In the genomic region with DNA sequence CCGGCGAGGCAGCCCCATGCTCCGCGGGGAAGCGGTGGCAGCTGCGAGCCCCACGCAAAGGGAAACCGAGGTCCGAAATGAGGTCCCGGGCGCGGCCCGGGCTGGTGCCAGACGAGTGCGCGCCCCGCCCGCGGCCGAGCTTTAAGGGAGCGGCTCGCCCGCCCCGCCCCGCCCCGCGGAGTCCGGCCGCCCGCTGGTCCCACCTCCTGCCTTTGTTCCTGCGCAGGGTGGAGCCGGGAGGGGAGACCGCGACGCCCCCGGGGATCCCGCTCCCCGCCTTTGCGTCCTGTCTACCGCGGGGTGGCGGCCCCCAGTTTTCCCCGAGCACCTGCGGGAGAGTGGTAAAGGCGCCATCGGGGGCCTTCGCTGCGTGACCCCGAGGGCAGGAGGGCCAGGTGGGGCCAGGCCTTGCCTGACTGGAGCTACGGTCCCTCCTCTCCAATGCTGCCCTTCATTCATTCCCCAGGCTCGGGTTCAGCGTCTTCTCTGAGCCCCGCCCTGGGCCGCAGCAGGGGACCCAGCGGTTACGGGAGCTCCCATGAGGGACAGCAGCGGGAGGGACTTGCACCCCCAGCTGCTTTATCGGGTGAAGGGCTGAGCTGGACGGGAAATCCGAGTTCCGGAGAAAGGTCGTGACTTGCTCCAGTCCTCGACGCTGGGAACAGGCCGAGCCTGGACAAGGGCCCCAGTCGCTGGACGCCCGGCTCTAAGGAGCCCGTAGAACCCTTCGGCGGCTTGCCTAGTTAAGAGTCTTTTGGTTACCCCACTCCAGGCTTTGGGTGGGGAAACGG, we compare ENCODE assay signal across 9 cellular contexts. TPM values are rescaled to one million over a fixed set of nuclear protein-coding genes. Genes with fewer than 3 reads are reported as not detected.
DNase-seq lines count a peak whose midpoint lies in the region; ATAC-seq and TF ChIP-seq lines count a peak whose summit lies in the region.
"Had no signal": no experiment of that assay in that cellular context is flagged by ENCODE, and none has a peak within 500 bp of the region (broad histone marks: within the 10 kb centered on the region; RNA-seq: fewer than 3 reads in every experiment).

A gene with protein sequence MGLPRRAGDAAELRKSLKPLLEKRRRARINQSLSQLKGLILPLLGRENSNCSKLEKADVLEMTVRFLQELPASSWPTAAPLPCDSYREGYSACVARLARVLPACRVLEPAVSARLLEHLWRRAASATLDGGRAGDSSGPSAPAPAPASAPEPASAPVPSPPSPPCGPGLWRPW (minus strand): TSS at position 117 of the 791 bp plus-strand sequence. CDS start 99 bp downstream, at position 18.

- H3K4me1 Mint-ChIP-seq in T-helper 1 cell treated with Interleukin-12 subunit alpha and Interleukin-12 subunit beta and Interleukin-4 antibody, amounts not matched to agents 30 μg/mL and 1 μg/mL, for 36 hours (ENCODE audit: low read depth): peaks cover 16% of the 10 kb centered on the region
- H3K4me1 Mint-ChIP-seq in activated naive CD8-positive, alpha-beta T cell treated with anti-CD3 and anti-CD28 coated beads, Interleukin-2, amount 10 ng/mL, durations not matched to agents 7 days and 5 days: peaks cover 2% of the 10 kb centered on the region
- H3K4me1 Mint-ChIP-seq in stimulated activated naive B cell treated with anti-CD40 and anti-IgM and Interleukin-4, amounts not matched to agents 10 μg/mL and 1 μg/mL and 100 μg/mL, for 72 hours: peaks cover 9 to 22% of the 10 kb centered on the region in 2 donors

- H3K27me3 ChIP-seq in uterus: peaks cover 13 to 41% of the 10 kb centered on the region in 2 donors

- peak; percentile 34 for ATAC-seq in activated naive CD8-positive, alpha-beta T cell treated with anti-CD3 and anti-CD28 coated beads, Interleukin-2, amount 10 ng/mL, durations not matched to agents 7 days and 5 days (ENCODE audit: low read depth)
- ATAC-seq in stimulated activated naive B cell treated with anti-CD40 and anti-IgM and Interleukin-4, amounts not matched to agents 10 μg/mL and 1 μg/mL and 100 μg/mL, for 72 hours (replicated peaks): no peak
- no peak for ATAC-seq in GM18519 (IDR thresholded peaks at IDR 0.05; ENCODE audit: low FRiP score, unreplicated experiment)

- intact Hi-C loops in uterus (cut with DNase I; ENCODE audit: low total_unique reads): no loop called here

- H3K4me1 ChIP-seq in uterus: peaks cover 0 to 33% of the 10 kb centered on the region in 2 donors

- H3K36me3 Mint-ChIP-seq in T-helper 1 cell treated with Interleukin-12 subunit alpha and Interleukin-12 subunit beta and Interleukin-4 antibody, amounts not matched to agents 30 μg/mL and 1 μg/mL, for 36 hours (ENCODE audit: low read depth): no peaks in the 10 kb centered on the region
- H3K36me3 Mint-ChIP-seq in activated naive CD8-positive, alpha-beta T cell treated with anti-CD3 and anti-CD28 coated beads, Interleukin-2, amount 10 ng/mL, durations not matched to agents 7 days and 5 days: no peaks in the 10 kb centered on the region
- no peaks in the 10 kb centered on the region for H3K36me3 Mint-ChIP-seq in stimulated activated naive B cell treated with anti-CD40 and anti-IgM and Interleukin-4, amounts not matched to agents 10 μg/mL and 1 μg/mL and 100 μg/mL, for 72 hours

- POLR2A ChIA-PET in activated naive CD8-positive, alpha-beta T cell treated with anti-CD3 and anti-CD28 coated beads, Interleukin-2, amount 10 ng/mL, durations not matched to agents 7 days and 5 days (lab: Charles Lee): interaction anchor here (0.9 kb wide), 1 partner anchor 72 kb away, joined by 3 read pairs; no protein-coding TSS in a partner anchor

- no peak for TF ChIP-seq POLR2A in uterus (IDR thresholded peaks at IDR 0.05)

- H3K4me3 Mint-ChIP-seq in T-helper 1 cell treated with Interleukin-12 subunit alpha and Interleukin-12 subunit beta and Interleukin-4 antibody, amounts not matched to agents 30 μg/mL and 1 μg/mL, for 36 hours: peak within 1 kb of the TSS; percentile 37
- H3K4me3 Mint-ChIP-seq in activated naive CD8-positive, alpha-beta T cell treated with anti-CD3 and anti-CD28 coated beads, Interleukin-2, amount 10 ng/mL, durations not matched to agents 7 days and 5 days: peak within 1 kb of the TSS; percentile 47
- H3K4me3 Mint-ChIP-seq in stimulated activated naive B cell treated with anti-CD40 and anti-IgM and Interleukin-4, amounts not matched to agents 10 μg/mL and 1 μg/mL and 100 μg/mL, for 72 hours: peak within 1 kb of the TSS; percentile 41 to 56

- DNase-seq in T-helper 1 cell (no peak), uterus (no peak), mesenteric fat pad (ENCODE audit: low spot score) (no peak)
- DNase-seq in activated naive CD8-positive, alpha-beta T cell treated with anti-CD3 and anti-CD28 coated beads, Interleukin-2, amount 10 ng/mL, durations not matched to agents 7 days and 5 days: peak; percentile 52
- DNase-seq in stimulated activated naive B cell treated with anti-CD40 and anti-IgM and Interleukin-4, amounts not matched to agents 10 μg/mL and 1 μg/mL and 100 μg/mL, for 72 hours: no peak

- H3K9me3 Mint-ChIP-seq in T-helper 1 cell treated with Interleukin-12 subunit alpha and Interleukin-12 subunit beta and Interleukin-4 antibody, amounts not matched to agents 30 μg/mL and 1 μg/mL, for 36 hours: no peaks in the 10 kb centered on the region
- H3K9me3 Mint-ChIP-seq in activated naive CD8-positive, alpha-beta T cell treated with anti-CD3 and anti-CD28 coated beads, Interleukin-2, amount 10 ng/mL, durations not matched to agents 7 days and 5 days: no peaks in the 10 kb centered on the region
- no peaks in the 10 kb centered on the region for H3K9me3 Mint-ChIP-seq in stimulated activated naive B cell treated with anti-CD40 and anti-IgM and Interleukin-4, amounts not matched to agents 10 μg/mL and 1 μg/mL and 100 μg/mL, for 72 hours

- peaks cover 74% of the 10 kb centered on the region for H3K27me3 Mint-ChIP-seq in T-helper 1 cell treated with Interleukin-12 subunit alpha and Interleukin-12 subunit beta and Interleukin-4 antibody, amounts not matched to agents 30 μg/mL and 1 μg/mL, for 36 hours (ENCODE audit: low read depth)
- peaks cover 73% of the 10 kb centered on the region for H3K27me3 Mint-ChIP-seq in activated naive CD8-positive, alpha-beta T cell treated with anti-CD3 and anti-CD28 coated beads, Interleukin-2, amount 10 ng/mL, durations not matched to agents 7 days and 5 days
- peaks cover 61 to 79% of the 10 kb centered on the region in 2 donors for H3K27me3 Mint-ChIP-seq in stimulated activated naive B cell treated with anti-CD40 and anti-IgM and Interleukin-4, amounts not matched to agents 10 μg/mL and 1 μg/mL and 100 μg/mL, for 72 hours

- no peak for TF ChIP-seq CTCF in uterus (IDR thresholded peaks at IDR 0.05)

- H3K27ac ChIP-seq in uterus: no peak within 1 kb of the TSS
- H3K27ac ChIP-seq: KMS-11 had no signal

- no peak within 1 kb of the TSS for H3K27ac Mint-ChIP-seq in T-helper 1 cell treated with Interleukin-12 subunit alpha and Interleukin-12 subunit beta and Interleukin-4 antibody, amounts not matched to agents 30 μg/mL and 1 μg/mL, for 36 hours
- H3K27ac Mint-ChIP-seq in activated naive CD8-positive, alpha-beta T cell treated with anti-CD3 and anti-CD28 coated beads, Interleukin-2, amount 10 ng/mL, durations not matched to agents 7 days and 5 days: no peak within 1 kb of the TSS
- H3K27ac Mint-ChIP-seq in stimulated activated naive B cell treated with anti-CD40 and anti-IgM and Interleukin-4, amounts not matched to agents 10 μg/mL and 1 μg/mL and 100 μg/mL, for 72 hours: peak within 1 kb of the TSS; percentile 47

- H3K4me3 ChIP-seq in iPS-18c (ENCODE audit: insufficient read depth, low read depth, low read length): peak within 1 kb of the TSS; percentile 59
- peak within 1 kb of the TSS in 1 of 2 donors; percentile 12 for H3K4me3 ChIP-seq in uterus

- H3K9me3 ChIP-seq in iPS-18c (ENCODE audit: control insufficient read depth, insufficient read depth, low read length) (no peaks in the 10 kb centered on the region), uterus (no peaks in the 10 kb centered on the region)

- H3K36me3 ChIP-seq in uterus: no peaks in the 10 kb centered on the region

RNA-seq across cellular contexts. Expression of the gene that starts here (rescaled TPM):
- total RNA-seq in activated naive CD8-positive, alpha-beta T cell treated with anti-CD3 and anti-CD28 coated beads, Interleukin-2, amount 10 ng/mL, durations not matched to agents 7 days and 5 days: under 1 TPM in 1 of 2 experiments, not detected in 1; 0.34 TPM
- total RNA-seq in uterus (under 1 TPM in 1 of 4 donors, not detected in 3; 0.21 TPM), mesenteric fat pad (0.19 TPM)

Comparison
In these comparisons a context has a peak if more than half of its experiments do, and no peak if none do; other contexts are left out.
1. Peak in DNase-seq and ATAC-seq in activated naive CD8-positive, alpha-beta T cell treated with anti-CD3 and anti-CD28 coated beads, Interleukin-2, amount 10 ng/mL, durations not matched to agents 7 days and 5 days; RNA of the gene not detected or under 1 TPM.